Comparison of ENCODE assay signal across 23 cellular contexts in the genomic region with DNA sequence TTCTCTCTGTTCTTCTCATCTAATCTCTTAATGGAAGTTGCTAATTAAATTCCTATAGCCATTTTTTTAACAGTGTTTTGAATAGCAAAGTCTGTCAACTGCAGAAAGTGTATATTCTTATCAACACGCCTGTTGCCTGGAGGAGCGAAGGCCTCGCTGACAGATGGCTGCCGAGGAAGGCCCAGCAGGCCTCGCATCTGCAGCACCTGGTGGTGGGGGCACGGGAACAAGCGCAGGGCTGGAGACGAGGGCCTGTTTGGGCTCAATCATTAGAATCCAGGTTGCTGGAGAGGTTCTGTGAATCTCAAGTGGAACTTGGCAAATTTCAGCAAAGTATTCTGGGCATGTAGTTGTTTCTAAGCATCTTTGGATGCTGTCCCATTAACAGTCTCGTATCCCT.
"Had no signal": no experiment of that assay in that cellular context is flagged by ENCODE, and none has a peak within 500 bp of the region (broad histone marks: within the 10 kb centered on the region; RNA-seq: fewer than 3 reads in every experiment).

No MANE protein-coding gene starts in this region.

- H3K36me3 Mint-ChIP-seq: activated naive CD8-positive, alpha-beta T cell treated with anti-CD3 and anti-CD28 coated beads, Interleukin-2, amount 10 ng/mL, durations not matched to agents 7 days and 5 days had no signal

- H3K4me3 ChIP-seq: adrenal gland had no signal

- H3K27ac ChIP-seq: adrenal gland, VCaP had no signal

- H3K4me2 ChIP-seq: SK-N-SH had no signal

- H3K9me2 ChIP-seq: SK-N-SH had no signal

- H3K4me3 Mint-ChIP-seq: activated CD8-positive, alpha-beta T cell treated with anti-CD3 and anti-CD28 coated beads for 36 hours; activated naive CD8-positive, alpha-beta T cell treated with anti-CD3 and anti-CD28 coated beads, Interleukin-2, amount 10 ng/mL, durations not matched to agents 7 days and 5 days; activated T-cell treated with anti-CD3 and anti-CD28 coated beads, Interleukin-2, amount 50 U/mL, for 72 hours had no signal

- H3K36me3 ChIP-seq: adrenal gland had no signal

- DNase-seq: activated CD4-positive, alpha-beta T cell treated with anti-CD3 and anti-CD28 coated beads for 4 hours; activated CD8-positive, alpha-beta memory T cell treated with anti-CD3 and anti-CD28 coated beads, Interleukin-2, amount 50 U/mL, for 4 hours; activated CD8-positive, alpha-beta T cell treated with anti-CD3 and anti-CD28 coated beads for 36 hours; activated naive CD4-positive, alpha-beta T cell treated with anti-CD3 and anti-CD28 coated beads, Interleukin-2, amount 50 U/mL, for 16 hours; activated naive CD8-positive, alpha-beta T cell treated with anti-CD3 and anti-CD28 coated beads, Interleukin-2, amount 10 ng/mL, durations not matched to agents 7 days and 5 days; activated T-cell treated with anti-CD3 and anti-CD28 coated beads, Interleukin-2, amount 50 U/mL, for 72 hours; adrenal gland; anterior cingulate cortex; central memory CD4-positive, alpha-beta T cell; KG1; NCI-H1048; NCI-H146; NCI-H2029; NCI-H2107; NCI-H510A treated with DMSO at 0.1 percent for 48 hours; NCI-H748 treated with DMSO at 0.1 percent for 48 hours; RPMI8226; SK-N-SH; T-helper 1 cell had no signal

- ATAC-seq: activated CD4-positive, CD25-positive, alpha-beta regulatory T cell treated with anti-CD3 and anti-CD28 coated beads, Interleukin-2, amount 50 U/mL, for 24 hours; activated CD8-positive, alpha-beta T cell treated with anti-CD3 and anti-CD28 coated beads for 36 hours; activated T-cell treated with anti-CD3 and anti-CD28 coated beads, Interleukin-2, amount 50 U/mL, for 72 hours; Right ventricle myocardium inferior had no signal

- H3K4me1 ChIP-seq: adrenal gland had no signal

- H3K4me1 Mint-ChIP-seq: activated naive CD8-positive, alpha-beta T cell treated with anti-CD3 and anti-CD28 coated beads, Interleukin-2, amount 10 ng/mL, durations not matched to agents 7 days and 5 days had no signal

- H3K27me3 ChIP-seq: adrenal gland had no signal

- H3K27ac Mint-ChIP-seq: activated CD8-positive, alpha-beta T cell treated with anti-CD3 and anti-CD28 coated beads for 36 hours; activated naive CD8-positive, alpha-beta T cell treated with anti-CD3 and anti-CD28 coated beads, Interleukin-2, amount 10 ng/mL, durations not matched to agents 7 days and 5 days; activated T-cell treated with anti-CD3 and anti-CD28 coated beads, Interleukin-2, amount 50 U/mL, for 72 hours; activated T-helper 2 cell treated with anti-CD3 and anti-CD28 coated beads, Interferon-gamma antibody, Interleukin-2, Interleukin-4, amounts not matched to agents 10 μg/mL and 5 μg/mL and 100 μg/mL, durations not matched to agents 14 hours and 24 hours and 36 hours had no signal

- H3K9me3 Mint-ChIP-seq: activated CD8-positive, alpha-beta T cell treated with anti-CD3 and anti-CD28 coated beads for 36 hours; activated naive CD8-positive, alpha-beta T cell treated with anti-CD3 and anti-CD28 coated beads, Interleukin-2, amount 10 ng/mL, durations not matched to agents 7 days and 5 days; activated T-cell treated with anti-CD3 and anti-CD28 coated beads, Interleukin-2, amount 50 U/mL, for 72 hours; activated T-helper 2 cell treated with anti-CD3 and anti-CD28 coated beads, Interferon-gamma antibody, Interleukin-2, Interleukin-4, amounts not matched to agents 10 μg/mL and 5 μg/mL and 100 μg/mL, durations not matched to agents 14 hours and 24 hours and 36 hours had no signal

- H3K9ac ChIP-seq: SK-N-SH had no signal
